In genomic region chr1:3746389-3746783, GRCh38 we compare ENCODE assay signal across 9 cellular contexts. TPM values are rescaled to one million over a fixed set of nuclear protein-coding genes. Genes with fewer than 3 reads are reported as not detected.
DNase-seq lines count a peak whose midpoint lies in the region; ATAC-seq and TF ChIP-seq lines count a peak whose summit lies in the region.
"Had no signal": no experiment of that assay in that cellular context is flagged by ENCODE, and none has a peak within 500 bp of the region (broad histone marks: within the 10 kb centered on the region; RNA-seq: fewer than 3 reads in every experiment).

No MANE protein-coding gene starts in this region.

- TF ChIP-seq CTCF in BE2C (IDR thresholded peaks at IDR 0.05; ENCODE audit: low read depth, low read length) (no peak), coronary artery (IDR thresholded peaks at IDR 0.05) (no peak)

- H3K4me1 ChIP-seq in BE2C (no peaks in the 10 kb centered on the region), muscle layer of duodenum (ENCODE audit: control insufficient read depth in 1 of 2, insufficient read depth in 2 of 2, low read length in 2 of 2) (peaks cover 3 to 26% of the 10 kb centered on the region in 2 donors), SJCRH30 (no peaks in the 10 kb centered on the region; the same call in 1 of the 2 replicates)

- H3K9me3 ChIP-seq in BE2C (no peaks in the 10 kb centered on the region), muscle layer of duodenum (ENCODE audit: control insufficient read depth in 1 of 2, low read length in 2 of 2) (no peaks in the 10 kb centered on the region), SJCRH30 (replicated peaks) (no peaks in the 10 kb centered on the region)

- H3K27ac ChIP-seq in coronary artery (peak overlapping the region in 1 of 2 donors; percentile 80), muscle layer of duodenum (ENCODE audit: low read length) (no peak overlapping the region), SJCRH30 (no peak overlapping the region)
- H3K27ac ChIP-seq: epithelial cell of prostate had no signal

- H3K27me3 Mint-ChIP-seq in IgD-negative memory B cell: no peaks in the 10 kb centered on the region

- DNase-seq in BE2C: no peak
- DNase-seq in coronary artery (ENCODE audit: low spot score): no peak
- DNase-seq in NCI-H1048 (lab: John Stamatoyannopoulos, UW): no peak
- DNase-seq in SJCRH30: no peak

- peaks cover 2% of the 10 kb centered on the region for H3K36me3 Mint-ChIP-seq in IgD-negative memory B cell

- ATAC-seq in HG03342 (IDR thresholded peaks at IDR 0.05; ENCODE audit: unreplicated experiment) (no peak), HG03439 (IDR thresholded peaks at IDR 0.05; ENCODE audit: unreplicated experiment) (no peak)

- peak overlapping the region; percentile 61 for H3K4me3 ChIP-seq in BE2C (ENCODE audit: low read depth, low read length)
- H3K4me3 ChIP-seq in coronary artery: peak overlapping the region; percentile 71
- peak overlapping the region; percentile 52 to 79 for H3K4me3 ChIP-seq in muscle layer of duodenum (ENCODE audit: low read depth in 1 of 2, low read length in 2 of 2)
- no peak overlapping the region for H3K4me3 ChIP-seq in SJCRH30

- no peaks in the 10 kb centered on the region for H3K27me3 ChIP-seq in BE2C
- H3K27me3 ChIP-seq in muscle layer of duodenum (ENCODE audit: low read depth, low read length): no peaks in the 10 kb centered on the region
- H3K27me3 ChIP-seq in SJCRH30: peaks cover 6% of the 10 kb centered on the region; the same call in 1 of the 2 replicates

- H3K36me3 ChIP-seq in BE2C (no peaks in the 10 kb centered on the region), muscle layer of duodenum (ENCODE audit: control insufficient read depth in 1 of 2, insufficient read depth in 2 of 2, low read length in 2 of 2) (peaks cover 6 to 20% of the 10 kb centered on the region in 2 donors), SJCRH30 (no peaks in the 10 kb centered on the region)

- peaks cover 9 to 30% (median 16%) of the 10 kb centered on the region in 3 donors for H3K4me1 Mint-ChIP-seq in IgD-negative memory B cell

- peak overlapping the region; percentile 58 to 87 (median 77) for H3K27ac Mint-ChIP-seq in IgD-negative memory B cell

- peak overlapping the region; percentile 84 to 93 (median 90) for H3K4me3 Mint-ChIP-seq in IgD-negative memory B cell

- H3K9me3 Mint-ChIP-seq in IgD-negative memory B cell: no peaks in the 10 kb centered on the region

RNA-seq across cellular contexts. Expression of gene CCDC27, which starts 5.9 kb away (rescaled TPM):
- polyA plus RNA-seq in BE2C (2012; ENCODE audit: insufficient read depth, insufficient read length, low read depth): not detected
- not detected for polyA plus RNA-seq in IgD-negative memory B cell
- total RNA-seq in SJCRH30 (2014; rRNA removed; shearing (Covaris generic)): not detected in 2 replicates

RNA-seq across cellular contexts. Expression of gene SMIM1, which starts 26.2 kb away (rescaled TPM):
- polyA plus RNA-seq in BE2C (2012; ENCODE audit: insufficient read depth, insufficient read length, low read depth): not detected
- not detected for polyA plus RNA-seq in IgD-negative memory B cell
- not detected in 2 replicates for total RNA-seq in SJCRH30 (2014; rRNA removed; shearing (Covaris generic))

RNA-seq across cellular contexts. Expression of gene LRRC47, which starts 49.9 kb away (rescaled TPM):
- polyA plus RNA-seq in BE2C (2012; ENCODE audit: insufficient read depth, insufficient read length, low read depth): 40.7 TPM
- 21.4 TPM for polyA plus RNA-seq in IgD-negative memory B cell
- total RNA-seq in SJCRH30 (2014; rRNA removed; shearing (Covaris generic)): 48.7 and 51.9 TPM in 2 replicates
